ENCODE assay signal across 2 cellular contexts in genomic region chr14:50972734-50973133, GRCh38.
TF ChIP-seq lines count a peak whose summit lies in the region.

No MANE protein-coding gene starts in this region.

TF ChIP-seq in GM23338, 12 proteins besides CTCF, POLR2A, EP300 and RAD21:
- TF ChIP-seq ZNF114 (CRISPR knock-in tag; IDR thresholded peaks at IDR 0.05) = no peak
- TF ChIP-seq STAT1 (IDR thresholded peaks at IDR 0.05; ENCODE audit: unreplicated experiment) = no peak
- no peak for TF ChIP-seq CREB1 (CRISPR knock-in tag; IDR thresholded peaks at IDR 0.05; ENCODE audit: low read depth)
- TF ChIP-seq POLR2AphosphoS5 (IDR thresholded peaks at IDR 0.05; ENCODE audit: low read depth) = no peak
- TF ChIP-seq REST (IDR thresholded peaks at IDR 0.05; ENCODE audit: unreplicated experiment) = no peak
- no peak for TF ChIP-seq NANOG (IDR thresholded peaks at IDR 0.05; ENCODE audit: borderline replicate concordance)
- no peak for TF ChIP-seq ETS1 (IDR thresholded peaks at IDR 0.05)
- no peak for TF ChIP-seq EZH2phosphoT487 (IDR thresholded peaks at IDR 0.05; ENCODE audit: unreplicated experiment)
- no peak for TF ChIP-seq ZNF331 (CRISPR knock-in tag; IDR thresholded peaks at IDR 0.05; ENCODE audit: low read depth)
- TF ChIP-seq JUNB (IDR thresholded peaks at IDR 0.05; ENCODE audit: unreplicated experiment) = no peak

TF ChIP-seq in H1, 55 proteins besides CTCF, POLR2A, EP300 and RAD21:
- TF ChIP-seq JUN (IDR thresholded peaks at IDR 0.05; ENCODE audit: low read depth, low read length) (no peak), SP1 (IDR thresholded peaks at IDR 0.05; ENCODE audit: low read depth, low read length) (no peak), TEAD4 (IDR thresholded peaks at IDR 0.05; ENCODE audit: low read depth, low read length) (no peak), BRCA1 (IDR thresholded peaks at IDR 0.05; ENCODE audit: low read depth, low read length) (no peak), CHD2 (IDR thresholded peaks at IDR 0.05; ENCODE audit: low read length) (no peak), YY1 (IDR thresholded peaks at IDR 0.05; ENCODE audit: low read depth, low read length) (no peak), GABPA (IDR thresholded peaks at IDR 0.05; ENCODE audit: borderline replicate concordance, insufficient read depth, low read length) (no peak), PHF8 (conservative IDR thresholded peaks at IDR 0.05; ENCODE audit: low read depth, low read length) (no peak), FOSL1 (IDR thresholded peaks at IDR 0.05; ENCODE audit: insufficient read depth, low read depth, low read length) (no peak), TAF1 (IDR thresholded peaks at IDR 0.05; ENCODE audit: low read depth, low read length) (no peak), HDAC2 (IDR thresholded peaks at IDR 0.05; ENCODE audit: borderline replicate concordance in 1 of 2, low read depth in 2 of 2, low read length in 2 of 2) (no peak), KDM5A (IDR thresholded peaks at IDR 0.05; ENCODE audit: low read length) (no peak)
- TF ChIP-seq, protein P1, sequence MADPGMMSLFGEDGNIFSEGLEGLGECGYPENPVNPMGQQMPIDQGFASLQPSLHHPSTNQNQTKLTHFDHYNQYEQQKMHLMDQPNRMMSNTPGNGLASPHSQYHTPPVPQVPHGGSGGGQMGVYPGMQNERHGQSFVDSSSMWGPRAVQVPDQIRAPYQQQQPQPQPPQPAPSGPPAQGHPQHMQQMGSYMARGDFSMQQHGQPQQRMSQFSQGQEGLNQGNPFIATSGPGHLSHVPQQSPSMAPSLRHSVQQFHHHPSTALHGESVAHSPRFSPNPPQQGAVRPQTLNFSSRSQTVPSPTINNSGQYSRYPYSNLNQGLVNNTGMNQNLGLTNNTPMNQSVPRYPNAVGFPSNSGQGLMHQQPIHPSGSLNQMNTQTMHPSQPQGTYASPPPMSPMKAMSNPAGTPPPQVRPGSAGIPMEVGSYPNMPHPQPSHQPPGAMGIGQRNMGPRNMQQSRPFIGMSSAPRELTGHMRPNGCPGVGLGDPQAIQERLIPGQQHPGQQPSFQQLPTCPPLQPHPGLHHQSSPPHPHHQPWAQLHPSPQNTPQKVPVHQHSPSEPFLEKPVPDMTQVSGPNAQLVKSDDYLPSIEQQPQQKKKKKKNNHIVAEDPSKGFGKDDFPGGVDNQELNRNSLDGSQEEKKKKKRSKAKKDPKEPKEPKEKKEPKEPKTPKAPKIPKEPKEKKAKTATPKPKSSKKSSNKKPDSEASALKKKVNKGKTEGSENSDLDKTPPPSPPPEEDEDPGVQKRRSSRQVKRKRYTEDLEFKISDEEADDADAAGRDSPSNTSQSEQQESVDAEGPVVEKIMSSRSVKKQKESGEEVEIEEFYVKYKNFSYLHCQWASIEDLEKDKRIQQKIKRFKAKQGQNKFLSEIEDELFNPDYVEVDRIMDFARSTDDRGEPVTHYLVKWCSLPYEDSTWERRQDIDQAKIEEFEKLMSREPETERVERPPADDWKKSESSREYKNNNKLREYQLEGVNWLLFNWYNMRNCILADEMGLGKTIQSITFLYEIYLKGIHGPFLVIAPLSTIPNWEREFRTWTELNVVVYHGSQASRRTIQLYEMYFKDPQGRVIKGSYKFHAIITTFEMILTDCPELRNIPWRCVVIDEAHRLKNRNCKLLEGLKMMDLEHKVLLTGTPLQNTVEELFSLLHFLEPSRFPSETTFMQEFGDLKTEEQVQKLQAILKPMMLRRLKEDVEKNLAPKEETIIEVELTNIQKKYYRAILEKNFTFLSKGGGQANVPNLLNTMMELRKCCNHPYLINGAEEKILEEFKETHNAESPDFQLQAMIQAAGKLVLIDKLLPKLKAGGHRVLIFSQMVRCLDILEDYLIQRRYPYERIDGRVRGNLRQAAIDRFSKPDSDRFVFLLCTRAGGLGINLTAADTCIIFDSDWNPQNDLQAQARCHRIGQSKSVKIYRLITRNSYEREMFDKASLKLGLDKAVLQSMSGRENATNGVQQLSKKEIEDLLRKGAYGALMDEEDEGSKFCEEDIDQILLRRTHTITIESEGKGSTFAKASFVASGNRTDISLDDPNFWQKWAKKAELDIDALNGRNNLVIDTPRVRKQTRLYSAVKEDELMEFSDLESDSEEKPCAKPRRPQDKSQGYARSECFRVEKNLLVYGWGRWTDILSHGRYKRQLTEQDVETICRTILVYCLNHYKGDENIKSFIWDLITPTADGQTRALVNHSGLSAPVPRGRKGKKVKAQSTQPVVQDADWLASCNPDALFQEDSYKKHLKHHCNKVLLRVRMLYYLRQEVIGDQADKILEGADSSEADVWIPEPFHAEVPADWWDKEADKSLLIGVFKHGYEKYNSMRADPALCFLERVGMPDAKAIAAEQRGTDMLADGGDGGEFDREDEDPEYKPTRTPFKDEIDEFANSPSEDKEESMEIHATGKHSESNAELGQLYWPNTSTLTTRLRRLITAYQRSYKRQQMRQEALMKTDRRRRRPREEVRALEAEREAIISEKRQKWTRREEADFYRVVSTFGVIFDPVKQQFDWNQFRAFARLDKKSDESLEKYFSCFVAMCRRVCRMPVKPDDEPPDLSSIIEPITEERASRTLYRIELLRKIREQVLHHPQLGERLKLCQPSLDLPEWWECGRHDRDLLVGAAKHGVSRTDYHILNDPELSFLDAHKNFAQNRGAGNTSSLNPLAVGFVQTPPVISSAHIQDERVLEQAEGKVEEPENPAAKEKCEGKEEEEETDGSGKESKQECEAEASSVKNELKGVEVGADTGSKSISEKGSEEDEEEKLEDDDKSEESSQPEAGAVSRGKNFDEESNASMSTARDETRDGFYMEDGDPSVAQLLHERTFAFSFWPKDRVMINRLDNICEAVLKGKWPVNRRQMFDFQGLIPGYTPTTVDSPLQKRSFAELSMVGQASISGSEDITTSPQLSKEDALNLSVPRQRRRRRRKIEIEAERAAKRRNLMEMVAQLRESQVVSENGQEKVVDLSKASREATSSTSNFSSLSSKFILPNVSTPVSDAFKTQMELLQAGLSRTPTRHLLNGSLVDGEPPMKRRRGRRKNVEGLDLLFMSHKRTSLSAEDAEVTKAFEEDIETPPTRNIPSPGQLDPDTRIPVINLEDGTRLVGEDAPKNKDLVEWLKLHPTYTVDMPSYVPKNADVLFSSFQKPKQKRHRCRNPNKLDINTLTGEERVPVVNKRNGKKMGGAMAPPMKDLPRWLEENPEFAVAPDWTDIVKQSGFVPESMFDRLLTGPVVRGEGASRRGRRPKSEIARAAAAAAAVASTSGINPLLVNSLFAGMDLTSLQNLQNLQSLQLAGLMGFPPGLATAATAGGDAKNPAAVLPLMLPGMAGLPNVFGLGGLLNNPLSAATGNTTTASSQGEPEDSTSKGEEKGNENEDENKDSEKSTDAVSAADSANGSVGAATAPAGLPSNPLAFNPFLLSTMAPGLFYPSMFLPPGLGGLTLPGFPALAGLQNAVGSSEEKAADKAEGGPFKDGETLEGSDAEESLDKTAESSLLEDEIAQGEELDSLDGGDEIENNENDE (IDR thresholded peaks at IDR 0.05; ENCODE audit: insufficient replicate concordance, low read length) = no peak
- TF ChIP-seq, protein P2, sequence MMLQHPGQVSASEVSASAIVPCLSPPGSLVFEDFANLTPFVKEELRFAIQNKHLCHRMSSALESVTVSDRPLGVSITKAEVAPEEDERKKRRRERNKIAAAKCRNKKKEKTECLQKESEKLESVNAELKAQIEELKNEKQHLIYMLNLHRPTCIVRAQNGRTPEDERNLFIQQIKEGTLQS (IDR thresholded peaks at IDR 0.05; ENCODE audit: insufficient read depth, low read depth, low read length) = no peak
